Comparison of ENCODE assay signal across 8 cellular contexts in the genomic region with DNA sequence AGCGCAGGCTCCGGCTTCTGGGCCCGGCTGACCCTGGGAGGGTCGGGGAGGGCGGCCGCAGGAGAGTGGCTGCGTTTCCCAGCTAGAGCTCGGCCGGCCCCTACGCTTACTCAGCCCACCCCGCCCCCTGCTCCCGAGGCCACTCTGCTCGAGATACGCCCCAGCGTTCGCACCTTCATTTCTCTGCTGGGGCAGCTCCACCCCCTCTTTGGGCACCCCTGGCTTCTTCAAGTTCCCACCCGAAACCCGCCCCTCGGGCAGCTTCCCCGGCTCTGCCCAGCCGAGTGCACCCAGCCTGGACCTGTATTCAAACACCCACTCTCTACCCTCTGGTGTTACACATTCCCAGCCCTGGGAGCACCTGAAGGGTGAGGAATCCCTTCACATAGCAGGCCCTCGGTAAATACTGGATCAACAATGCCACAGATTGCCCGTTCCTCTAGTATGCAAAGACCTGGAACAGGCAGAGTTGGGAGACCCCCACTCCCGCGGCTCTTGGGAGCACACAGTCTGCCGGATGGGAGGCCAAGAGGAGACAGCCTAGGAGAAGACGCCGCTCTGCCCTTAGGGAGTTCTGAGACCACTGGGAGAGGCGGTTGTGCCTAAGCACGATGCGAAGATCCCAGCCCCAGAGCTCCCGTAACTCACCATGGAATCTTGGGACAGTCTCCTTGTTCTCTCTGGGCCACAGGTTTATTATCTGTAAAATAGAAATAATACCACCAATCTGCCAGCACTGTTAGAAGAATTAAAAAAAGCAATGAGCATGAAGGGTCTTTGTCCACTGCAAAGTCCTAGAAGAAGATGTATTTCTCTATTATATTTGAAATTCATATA. TPM values are rescaled to one million over a fixed set of nuclear protein-coding genes. Genes with fewer than 3 reads are reported as not detected.
DNase-seq lines count a peak whose midpoint lies in the region; ATAC-seq and TF ChIP-seq lines count a peak whose summit lies in the region.

No MANE protein-coding gene starts in this region.

- DNase-seq in Calu3: no peak
- DNase-seq in mammary epithelial cell: no peak
- peak in 1 of 2 donors; percentile 91 for DNase-seq in lower leg skin (ENCODE audit: low spot score in 2 of 2)
- peak; percentile 65 for DNase-seq in testis
- no peak for DNase-seq in NK-92 treated with Interleukin-12 subunit alpha and Interleukin-12 subunit beta, amount 100 ng/mL, for 24 hours (lab: John Stamatoyannopoulos, UW)
- no peak for DNase-seq in T-helper 9 cell
- no peak for DNase-seq in Ammon's horn (ENCODE audit: low spot score)

- dilution Hi-C loops in mammary epithelial cell (cut with HindIII; ENCODE audit: low sequenced_read_pairs): no loop called here

- WGBS in mammary epithelial cell (ENCODE audit: low coverage, missing lambda C conversion rate): 43% methylated on average over 14 of the region's 32 CpGs
- 25 to 36% methylated on average over 20 to 27 of the region's 32 CpGs for WGBS in lower leg skin, 2 donors
- WGBS in testis, 2 donors: 18 to 25% methylated on average over 17 to 31 of the region's 32 CpGs

- H2AFZ ChIP-seq in mammary epithelial cell (ENCODE audit: low read depth, low read length): peak overlapping the region; percentile 89

- BruUV-seq in Calu3 (replicated peaks; lab: Mats Ljungman, UMichigan): no TSS peak
- no TSS peak for BruUV-seq in mammary epithelial cell (replicated peaks; lab: Mats Ljungman, UMichigan)

- no peaks in the 10 kb centered on the region for H3K36me3 ChIP-seq in mammary epithelial cell (ENCODE audit: insufficient read depth, low read length)
- no peaks in the 10 kb centered on the region for H3K36me3 ChIP-seq in testis (ENCODE audit: low read depth, missing control alignments)

- TF ChIP-seq CTCF in Calu3 (IDR thresholded peaks at IDR 0.05; ENCODE audit: unreplicated experiment) (no peak), mammary epithelial cell (conservative IDR thresholded peaks at IDR 0.05 in 1 of 2, IDR thresholded peaks at IDR 0.05 in 1 of 2; ENCODE audit: extremely low read depth in 1 of 2, insufficient read depth in 1 of 2, low read depth in 1 of 2, low read length in 2 of 2) (no peak), lower leg skin (IDR thresholded peaks at IDR 0.05) (no peak), testis (IDR thresholded peaks at IDR 0.05) (no peak)

- peaks cover 23% of the 10 kb centered on the region for H3K79me2 ChIP-seq in mammary epithelial cell (ENCODE audit: insufficient read depth, low read length)

- peak overlapping the region; percentile 80 for H3K4me3 Mint-ChIP-seq in Calu3 (ENCODE audit: low read depth, unreplicated experiment)

- no peak for TF ChIP-seq POLR2A in lower leg skin (IDR thresholded peaks at IDR 0.05)
- no peak for TF ChIP-seq POLR2A in testis (IDR thresholded peaks at IDR 0.05)

- peaks cover 47% of the 10 kb centered on the region for H3K4me1 ChIP-seq in mammary epithelial cell (ENCODE audit: insufficient read depth, low read length)
- peaks cover 60% of the 10 kb centered on the region for H3K4me1 ChIP-seq in testis

- H3K9me3 ChIP-seq in mammary epithelial cell (replicated peaks; ENCODE audit: insufficient read depth, low read length) (no peaks in the 10 kb centered on the region), testis (no peaks in the 10 kb centered on the region)

- no peaks in the 10 kb centered on the region for H3K27me3 Mint-ChIP-seq in Calu3 (ENCODE audit: unreplicated experiment)

- H3K27ac Mint-ChIP-seq in Calu3 (ENCODE audit: unreplicated experiment): no peak overlapping the region

- no peak overlapping the region for H3K9ac ChIP-seq in mammary epithelial cell (ENCODE audit: insufficient read depth, low read length)

- H3K9me3 Mint-ChIP-seq in Calu3 (ENCODE audit: low read depth, unreplicated experiment): no peaks in the 10 kb centered on the region

- in situ Hi-C loops in mammary epithelial cell (cut with MboI; ENCODE audit: low sequenced_read_pairs in 2 of 2): loop anchor here in 1 of 2 donors (25.0 kb wide), 1 partner anchor 411 kb away; the partner anchor contains the start of gene SH3BGRL3

- H3K4me3 ChIP-seq in mammary epithelial cell (replicated peaks in 1 of 3; ENCODE audit: insufficient read depth in 1 of 3, low read depth in 2 of 3, low read length in 3 of 3): peak overlapping the region; percentile 31 to 79 (median 71)
- peak overlapping the region; percentile 62 for H3K4me3 ChIP-seq in lower leg skin (ENCODE audit: low read depth, poor library complexity, severe bottlenecking)
- H3K4me3 ChIP-seq in testis: peak overlapping the region; percentile 71 to 77

- peak; percentile 23 for ATAC-seq in HG02852 (IDR thresholded peaks at IDR 0.05; ENCODE audit: unreplicated experiment)

- intact Hi-C loops in Calu3 (cut with micrococcal nuclease; ENCODE audit: unreplicated experiment): no loop called here
- intact Hi-C loops in mammary epithelial cell (cut with micrococcal nuclease): loop anchor here (1.0 kb wide), 1 partner anchor 16 kb away; no protein-coding TSS in a partner anchor
- intact Hi-C loops in lower leg skin (cut with DNase I; ENCODE audit: low total_unique reads): no loop called here
- intact Hi-C loops in testis (cut with DNase I; ENCODE audit: low total_unique reads): no loop called here

- H3K27ac ChIP-seq in mammary epithelial cell (ENCODE audit: insufficient read depth, low read depth, low read length) (no peak overlapping the region), testis (peak overlapping the region; percentile 80 to 88)

- peaks cover 28% of the 10 kb centered on the region for H3K4me1 Mint-ChIP-seq in Calu3 (ENCODE audit: low read depth, unreplicated experiment)

- H3K36me3 Mint-ChIP-seq in Calu3 (ENCODE audit: insufficient read depth, unreplicated experiment): peaks cover 18% of the 10 kb centered on the region

- no peaks in the 10 kb centered on the region for H4K20me1 ChIP-seq in mammary epithelial cell (ENCODE audit: insufficient read depth, low read length)

- CTCF ChIA-PET in Calu3 (lab: Charles Lee): interaction anchor here (0.5 to 2.2 kb wide), 4 partner anchors 11 to 20 kb away, joined by 3 to 10 read pairs (median 4); no protein-coding TSS in a partner anchor
- CTCF ChIA-PET in mammary epithelial cell (lab: Charles Lee; ENCODE audit: low non-redundant PET): interaction anchor here (1.3 kb wide), 1 partner anchor 14 kb away, joined by 5 read pairs; no protein-coding TSS in a partner anchor

- H3K27me3 ChIP-seq in mammary epithelial cell (ENCODE audit: insufficient read depth, low read length): no peaks in the 10 kb centered on the region
- H3K27me3 ChIP-seq in testis: no peaks in the 10 kb centered on the region

- H3K4me2 ChIP-seq in mammary epithelial cell (ENCODE audit: insufficient read depth, low read depth, low read length): peak overlapping the region; percentile 98

RNA-seq across cellular contexts. Expression of gene PAQR7, which starts 0.6 kb away (rescaled TPM):
- 13.6 and 15.9 TPM in 2 replicates for total RNA-seq in Calu3 (2022)
- 10 to 100 TPM; 21.6 to 28.3 TPM for total RNA-seq in mammary epithelial cell
- 18.2 TPM for polyA plus RNA-seq in mammary epithelial cell
- 17.3 TPM for polyA minus RNA-seq in mammary epithelial cell
- total RNA-seq in lower leg skin: 10 to 100 TPM; 20.1 to 29.6 (median 24.4) TPM
- 10 to 100 TPM; 92.4 to 94.8 TPM for total RNA-seq in testis
- polyA plus RNA-seq in testis (ENCODE audit: insufficient read depth, low read depth, low replicate concordance): 89.3 TPM

RNA-seq across cellular contexts. Expression of gene AUNIP, which starts 16.8 kb away (rescaled TPM):
- total RNA-seq in Calu3 (2022) (7.7 and 10.6 TPM in 2 replicates), mammary epithelial cell (1 to 10 TPM; 5.7 to 9.3 TPM), lower leg skin (under 1 TPM in 1 of 4 donors, not detected in 3; 0.68 TPM), testis (10 to 100 TPM; 14.1 to 22.5 TPM)
- polyA plus RNA-seq in mammary epithelial cell (9.9 TPM), testis (ENCODE audit: insufficient read depth, low read depth, low replicate concordance) (28.5 TPM)
- polyA minus RNA-seq in mammary epithelial cell: 10.2 TPM

RNA-seq across cellular contexts. Expression of gene STMN1, which starts 30.1 kb away (rescaled TPM):
- 205 and 242 TPM in 2 replicates for total RNA-seq in Calu3 (2022)
- 100 to 1,000 TPM in 1 of 2 donors, 10 to 100 TPM in 1; 42.5 to 202 TPM for total RNA-seq in mammary epithelial cell
- 73.8 TPM for polyA plus RNA-seq in mammary epithelial cell
- 50.2 TPM for polyA minus RNA-seq in mammary epithelial cell
- total RNA-seq in lower leg skin: 10 to 100 TPM; 19.0 to 26.5 (median 24.0) TPM
- 100 to 1,000 TPM; 230 to 393 TPM for total RNA-seq in testis
- polyA plus RNA-seq in testis (ENCODE audit: insufficient read depth, low read depth, low replicate concordance): 727 TPM

RNA-seq across cellular contexts. Expression of gene MTFR1L, which starts 56.3 kb away (rescaled TPM):
- total RNA-seq in Calu3 (2022) (21.3 and 23.2 TPM in 2 replicates), mammary epithelial cell (10 to 100 TPM; 31.2 to 39.0 TPM), lower leg skin (10 to 100 TPM; 34.9 to 46.1 (median 39.7) TPM), testis (100 to 1,000 TPM; 148 to 166 TPM)
- polyA plus RNA-seq in mammary epithelial cell (27.1 TPM), testis (ENCODE audit: insufficient read depth, low read depth, low replicate concordance) (253 TPM)
- polyA minus RNA-seq in mammary epithelial cell: 44.1 TPM
